Comparison of ENCODE assay signal across 8 cellular contexts in the genomic region with DNA sequence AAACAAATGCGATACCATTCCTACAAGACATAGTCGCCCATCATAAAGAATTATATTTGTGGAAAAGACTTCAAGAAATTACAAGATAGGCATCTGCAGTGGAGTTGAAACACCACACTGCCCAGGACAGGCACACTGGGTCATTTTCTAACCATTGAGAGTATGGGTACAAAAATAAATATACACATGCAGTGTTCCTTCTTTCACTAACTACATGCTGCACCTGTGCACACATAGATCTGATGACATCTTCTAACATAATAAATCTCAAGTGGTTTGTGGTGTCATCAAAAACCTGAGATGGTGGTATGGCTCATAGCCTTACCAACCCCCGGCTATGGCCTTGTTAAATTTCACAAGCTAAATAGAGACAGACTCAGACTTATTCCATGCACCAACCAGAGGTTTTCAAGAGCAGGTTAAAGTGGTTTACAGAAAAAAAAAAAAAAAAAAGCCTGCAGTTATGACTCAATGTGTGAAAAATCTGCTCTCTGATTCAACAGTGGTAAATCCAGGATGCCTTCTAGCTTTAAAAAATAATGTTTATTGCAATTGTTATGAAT. TPM values are rescaled to one million over a fixed set of nuclear protein-coding genes. Genes with fewer than 3 reads are reported as not detected.
DNase-seq lines count a peak whose midpoint lies in the region; ATAC-seq and TF ChIP-seq lines count a peak whose summit lies in the region.
"Had no signal": no experiment of that assay in that cellular context is flagged by ENCODE, and none has a peak within 500 bp of the region (broad histone marks: within the 10 kb centered on the region; RNA-seq: fewer than 3 reads in every experiment).

No MANE protein-coding gene starts in this region.

- H3K36me3 ChIP-seq in RWPE2 (ENCODE audit: low read depth) (no peaks in the 10 kb centered on the region), osteoblast (ENCODE audit: insufficient read depth, low read length) (no peaks in the 10 kb centered on the region), tibial nerve (no peaks in the 10 kb centered on the region)

- 87 to 94% methylated on average over 3 of the region's 3 CpGs for WGBS in tibial nerve, 2 donors

- no peak overlapping the region for H2AFZ ChIP-seq in osteoblast (ENCODE audit: low read length)

- H4K20me1 ChIP-seq in osteoblast (ENCODE audit: insufficient read depth, low read length) = no peaks in the 10 kb centered on the region

- TF ChIP-seq CTCF in RWPE2 (IDR thresholded peaks at IDR 0.05; ENCODE audit: poor library complexity, severe bottlenecking) (no peak), osteoblast (IDR thresholded peaks at IDR 0.05; ENCODE audit: extremely low read depth, low read depth, low read length) (no peak), tibial nerve (IDR thresholded peaks at IDR 0.05) (no peak), progenitor cell of endocrine pancreas (IDR thresholded peaks at IDR 0.05; ENCODE audit: unreplicated experiment) (no peak)

- H3K27ac Mint-ChIP-seq in progenitor cell of endocrine pancreas = no peak overlapping the region
- H3K27ac Mint-ChIP-seq: activated B cell treated with CpG ODN at 0.5 μM for 24 hours had no signal

- ATAC-seq in GM18868 (IDR thresholded peaks at IDR 0.05; ENCODE audit: unreplicated experiment) (peak; percentile 69), RWPE2 (ENCODE audit: low read depth) (peak; percentile 70)

- no peaks in the 10 kb centered on the region for H3K9me3 Mint-ChIP-seq in progenitor cell of endocrine pancreas (ENCODE audit: low read depth)
- H3K9me3 Mint-ChIP-seq: activated B cell treated with CpG ODN at 0.5 μM for 24 hours had no signal

- H3K4me3 ChIP-seq in RWPE2 (ENCODE audit: severe bottlenecking) (no peak overlapping the region), osteoblast (ENCODE audit: insufficient read depth, low read length) (no peak overlapping the region), tibial nerve (no peak overlapping the region)

- no peak overlapping the region for H3K4me3 Mint-ChIP-seq in progenitor cell of endocrine pancreas (ENCODE audit: low read depth)
- H3K4me3 Mint-ChIP-seq: activated B cell treated with CpG ODN at 0.5 μM for 24 hours had no signal

- H3K9me3 ChIP-seq in RWPE2 (ENCODE audit: severe bottlenecking) = no peaks in the 10 kb centered on the region
- no peaks in the 10 kb centered on the region for H3K9me3 ChIP-seq in osteoblast (ENCODE audit: low read depth, low read length)
- no peaks in the 10 kb centered on the region for H3K9me3 ChIP-seq in tibial nerve

- H3K79me2 ChIP-seq in osteoblast (ENCODE audit: insufficient read depth, low read length) = no peaks in the 10 kb centered on the region

- H3K27me3 ChIP-seq in RWPE2 (ENCODE audit: insufficient read depth, poor library complexity, severe bottlenecking) = no peaks in the 10 kb centered on the region
- H3K27me3 ChIP-seq in osteoblast (ENCODE audit: insufficient read depth, low read length) = no peaks in the 10 kb centered on the region
- H3K27me3 ChIP-seq in tibial nerve = no peaks in the 10 kb centered on the region

- no peak overlapping the region for H3K4me2 ChIP-seq in osteoblast (ENCODE audit: insufficient read depth, low read length)

- no peak for TF ChIP-seq POLR2A in tibial nerve (IDR thresholded peaks at IDR 0.05)

- H3K4me1 ChIP-seq in RWPE2 (ENCODE audit: insufficient read depth, poor library complexity, severe bottlenecking) (peaks cover 25% of the 10 kb centered on the region), osteoblast (ENCODE audit: insufficient read depth, low read length) (peaks cover 21% of the 10 kb centered on the region), tibial nerve (peaks cover 0 to 23% (median 4%) of the 10 kb centered on the region in 4 donors)

- TF ChIP-seq EP300 in tibial nerve (IDR thresholded peaks at IDR 0.05) = no peak

- peaks cover 26% of the 10 kb centered on the region for H3K27me3 Mint-ChIP-seq in progenitor cell of endocrine pancreas

- DNase-seq in M059J (ENCODE audit: low read depth) (peak; percentile 81), RWPE2 (ENCODE audit: low spot score) (no peak), osteoblast (ENCODE audit: insufficient read length, low spot score, missing footprints) (peak; percentile 82), tibial nerve (ENCODE audit: low spot score in 2 of 2) (no peak), SKM-1 (lab: John Stamatoyannopoulos, UW; ENCODE audit: unreplicated experiment) (no peak), progenitor cell of endocrine pancreas (ENCODE audit: low spot score, unreplicated experiment) (no peak)
- DNase-seq: activated B cell treated with CpG ODN at 0.5 μM for 24 hours had no signal

- H3K27ac ChIP-seq in RWPE2 (ENCODE audit: poor library complexity, severe bottlenecking) (peak overlapping the region; percentile 28), osteoblast (ENCODE audit: low read depth, low read length) (no peak overlapping the region), tibial nerve (no peak overlapping the region)

- peaks cover 10% of the 10 kb centered on the region for H3K4me1 Mint-ChIP-seq in progenitor cell of endocrine pancreas (ENCODE audit: low read depth)

- H3K36me3 Mint-ChIP-seq in progenitor cell of endocrine pancreas (ENCODE audit: insufficient read depth) = no peaks in the 10 kb centered on the region

RNA-seq across cellular contexts. Expression of gene NFIB, which starts 12.4 kb away (rescaled TPM):
- 2.5 and 4.1 TPM in 2 replicates for total RNA-seq in M059J (2014; rRNA removed; shearing (Covaris generic))
- total RNA-seq in osteoblast (21.0 and 26.2 TPM in 2 replicates), tibial nerve (100 to 1,000 TPM in 1 of 4 donors, 10 to 100 TPM in 3; 52.1 to 125 (median 78.1) TPM), progenitor cell of endocrine pancreas (15.3 and 15.5 TPM in 2 replicates)
- total RNA-seq: activated B cell treated with CpG ODN at 0.5 μM for 24 hours had no signal

Comparison
In these comparisons a context has a peak if more than half of its experiments do, and no peak if none do; other contexts are left out.
1. DNase-seq: peak in M059J (single experiment) and osteoblast (single experiment); none in RWPE2 (single experiment), tibial nerve (0 of 2), SKM-1 (single experiment) and progenitor cell of endocrine pancreas (single experiment).